Comparison of ENCODE assay signal across 2 cellular contexts in the genomic region with DNA sequence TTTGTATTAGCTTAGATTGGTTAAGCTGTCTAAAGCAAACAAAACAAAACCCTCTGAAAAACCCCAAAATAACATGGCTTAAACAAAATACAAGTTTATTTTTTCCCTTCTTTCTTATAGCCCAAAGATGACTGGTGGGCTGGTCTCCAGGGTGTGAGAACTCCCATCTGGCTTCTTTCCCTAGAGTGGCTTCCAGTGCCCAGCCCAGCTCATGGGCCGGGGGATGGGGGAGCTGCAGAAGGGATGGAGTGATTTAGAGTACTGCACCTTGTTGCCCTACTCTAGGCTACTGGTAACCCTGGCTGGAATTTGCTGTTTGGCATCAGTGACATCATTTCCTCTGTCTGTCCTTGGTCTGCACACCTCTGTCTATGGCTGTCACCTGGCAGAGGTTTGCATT.
TF ChIP-seq lines count a peak whose summit lies in the region.

No MANE protein-coding gene starts in this region.

TF ChIP-seq in A549, 52 proteins besides CTCF, POLR2A, EP300 and RAD21 (continued from another document):
- TF ChIP-seq, protein P1, sequence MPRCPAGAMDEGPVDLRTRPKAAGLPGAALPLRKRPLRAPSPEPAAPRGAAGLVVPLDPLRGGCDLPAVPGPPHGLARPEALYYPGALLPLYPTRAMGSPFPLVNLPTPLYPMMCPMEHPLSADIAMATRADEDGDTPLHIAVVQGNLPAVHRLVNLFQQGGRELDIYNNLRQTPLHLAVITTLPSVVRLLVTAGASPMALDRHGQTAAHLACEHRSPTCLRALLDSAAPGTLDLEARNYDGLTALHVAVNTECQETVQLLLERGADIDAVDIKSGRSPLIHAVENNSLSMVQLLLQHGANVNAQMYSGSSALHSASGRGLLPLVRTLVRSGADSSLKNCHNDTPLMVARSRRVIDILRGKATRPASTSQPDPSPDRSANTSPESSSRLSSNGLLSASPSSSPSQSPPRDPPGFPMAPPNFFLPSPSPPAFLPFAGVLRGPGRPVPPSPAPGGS (IDR thresholded peaks at IDR 0.05) = no peak
- TF ChIP-seq, protein P2, sequence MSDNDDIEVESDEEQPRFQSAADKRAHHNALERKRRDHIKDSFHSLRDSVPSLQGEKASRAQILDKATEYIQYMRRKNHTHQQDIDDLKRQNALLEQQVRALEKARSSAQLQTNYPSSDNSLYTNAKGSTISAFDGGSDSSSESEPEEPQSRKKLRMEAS (IDR thresholded peaks at IDR 0.05) = no peak
- TF ChIP-seq ZNF302 (CRISPR knock-in tag; IDR thresholded peaks at IDR 0.05) = no peak
- no peak for TF ChIP-seq HOXB13 (CRISPR knock-in tag; IDR thresholded peaks at IDR 0.05; ENCODE audit: low read depth)
- TF ChIP-seq CBX8 (IDR thresholded peaks at IDR 0.05) = no peak
- TF ChIP-seq EHF (CRISPR knock-in tag; IDR thresholded peaks at IDR 0.05) = no peak
- no peak for TF ChIP-seq PHF8 (IDR thresholded peaks at IDR 0.05; ENCODE audit: borderline replicate concordance, low read depth)

TF ChIP-seq in GM23338, 12 proteins besides CTCF, POLR2A, EP300 and RAD21 (continued from another document):
- TF ChIP-seq, protein P3, sequence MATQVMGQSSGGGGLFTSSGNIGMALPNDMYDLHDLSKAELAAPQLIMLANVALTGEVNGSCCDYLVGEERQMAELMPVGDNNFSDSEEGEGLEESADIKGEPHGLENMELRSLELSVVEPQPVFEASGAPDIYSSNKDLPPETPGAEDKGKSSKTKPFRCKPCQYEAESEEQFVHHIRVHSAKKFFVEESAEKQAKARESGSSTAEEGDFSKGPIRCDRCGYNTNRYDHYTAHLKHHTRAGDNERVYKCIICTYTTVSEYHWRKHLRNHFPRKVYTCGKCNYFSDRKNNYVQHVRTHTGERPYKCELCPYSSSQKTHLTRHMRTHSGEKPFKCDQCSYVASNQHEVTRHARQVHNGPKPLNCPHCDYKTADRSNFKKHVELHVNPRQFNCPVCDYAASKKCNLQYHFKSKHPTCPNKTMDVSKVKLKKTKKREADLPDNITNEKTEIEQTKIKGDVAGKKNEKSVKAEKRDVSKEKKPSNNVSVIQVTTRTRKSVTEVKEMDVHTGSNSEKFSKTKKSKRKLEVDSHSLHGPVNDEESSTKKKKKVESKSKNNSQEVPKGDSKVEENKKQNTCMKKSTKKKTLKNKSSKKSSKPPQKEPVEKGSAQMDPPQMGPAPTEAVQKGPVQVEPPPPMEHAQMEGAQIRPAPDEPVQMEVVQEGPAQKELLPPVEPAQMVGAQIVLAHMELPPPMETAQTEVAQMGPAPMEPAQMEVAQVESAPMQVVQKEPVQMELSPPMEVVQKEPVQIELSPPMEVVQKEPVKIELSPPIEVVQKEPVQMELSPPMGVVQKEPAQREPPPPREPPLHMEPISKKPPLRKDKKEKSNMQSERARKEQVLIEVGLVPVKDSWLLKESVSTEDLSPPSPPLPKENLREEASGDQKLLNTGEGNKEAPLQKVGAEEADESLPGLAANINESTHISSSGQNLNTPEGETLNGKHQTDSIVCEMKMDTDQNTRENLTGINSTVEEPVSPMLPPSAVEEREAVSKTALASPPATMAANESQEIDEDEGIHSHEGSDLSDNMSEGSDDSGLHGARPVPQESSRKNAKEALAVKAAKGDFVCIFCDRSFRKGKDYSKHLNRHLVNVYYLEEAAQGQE (IDR thresholded peaks at IDR 0.05; ENCODE audit: unreplicated experiment) = no peak
- TF ChIP-seq, protein P4, sequence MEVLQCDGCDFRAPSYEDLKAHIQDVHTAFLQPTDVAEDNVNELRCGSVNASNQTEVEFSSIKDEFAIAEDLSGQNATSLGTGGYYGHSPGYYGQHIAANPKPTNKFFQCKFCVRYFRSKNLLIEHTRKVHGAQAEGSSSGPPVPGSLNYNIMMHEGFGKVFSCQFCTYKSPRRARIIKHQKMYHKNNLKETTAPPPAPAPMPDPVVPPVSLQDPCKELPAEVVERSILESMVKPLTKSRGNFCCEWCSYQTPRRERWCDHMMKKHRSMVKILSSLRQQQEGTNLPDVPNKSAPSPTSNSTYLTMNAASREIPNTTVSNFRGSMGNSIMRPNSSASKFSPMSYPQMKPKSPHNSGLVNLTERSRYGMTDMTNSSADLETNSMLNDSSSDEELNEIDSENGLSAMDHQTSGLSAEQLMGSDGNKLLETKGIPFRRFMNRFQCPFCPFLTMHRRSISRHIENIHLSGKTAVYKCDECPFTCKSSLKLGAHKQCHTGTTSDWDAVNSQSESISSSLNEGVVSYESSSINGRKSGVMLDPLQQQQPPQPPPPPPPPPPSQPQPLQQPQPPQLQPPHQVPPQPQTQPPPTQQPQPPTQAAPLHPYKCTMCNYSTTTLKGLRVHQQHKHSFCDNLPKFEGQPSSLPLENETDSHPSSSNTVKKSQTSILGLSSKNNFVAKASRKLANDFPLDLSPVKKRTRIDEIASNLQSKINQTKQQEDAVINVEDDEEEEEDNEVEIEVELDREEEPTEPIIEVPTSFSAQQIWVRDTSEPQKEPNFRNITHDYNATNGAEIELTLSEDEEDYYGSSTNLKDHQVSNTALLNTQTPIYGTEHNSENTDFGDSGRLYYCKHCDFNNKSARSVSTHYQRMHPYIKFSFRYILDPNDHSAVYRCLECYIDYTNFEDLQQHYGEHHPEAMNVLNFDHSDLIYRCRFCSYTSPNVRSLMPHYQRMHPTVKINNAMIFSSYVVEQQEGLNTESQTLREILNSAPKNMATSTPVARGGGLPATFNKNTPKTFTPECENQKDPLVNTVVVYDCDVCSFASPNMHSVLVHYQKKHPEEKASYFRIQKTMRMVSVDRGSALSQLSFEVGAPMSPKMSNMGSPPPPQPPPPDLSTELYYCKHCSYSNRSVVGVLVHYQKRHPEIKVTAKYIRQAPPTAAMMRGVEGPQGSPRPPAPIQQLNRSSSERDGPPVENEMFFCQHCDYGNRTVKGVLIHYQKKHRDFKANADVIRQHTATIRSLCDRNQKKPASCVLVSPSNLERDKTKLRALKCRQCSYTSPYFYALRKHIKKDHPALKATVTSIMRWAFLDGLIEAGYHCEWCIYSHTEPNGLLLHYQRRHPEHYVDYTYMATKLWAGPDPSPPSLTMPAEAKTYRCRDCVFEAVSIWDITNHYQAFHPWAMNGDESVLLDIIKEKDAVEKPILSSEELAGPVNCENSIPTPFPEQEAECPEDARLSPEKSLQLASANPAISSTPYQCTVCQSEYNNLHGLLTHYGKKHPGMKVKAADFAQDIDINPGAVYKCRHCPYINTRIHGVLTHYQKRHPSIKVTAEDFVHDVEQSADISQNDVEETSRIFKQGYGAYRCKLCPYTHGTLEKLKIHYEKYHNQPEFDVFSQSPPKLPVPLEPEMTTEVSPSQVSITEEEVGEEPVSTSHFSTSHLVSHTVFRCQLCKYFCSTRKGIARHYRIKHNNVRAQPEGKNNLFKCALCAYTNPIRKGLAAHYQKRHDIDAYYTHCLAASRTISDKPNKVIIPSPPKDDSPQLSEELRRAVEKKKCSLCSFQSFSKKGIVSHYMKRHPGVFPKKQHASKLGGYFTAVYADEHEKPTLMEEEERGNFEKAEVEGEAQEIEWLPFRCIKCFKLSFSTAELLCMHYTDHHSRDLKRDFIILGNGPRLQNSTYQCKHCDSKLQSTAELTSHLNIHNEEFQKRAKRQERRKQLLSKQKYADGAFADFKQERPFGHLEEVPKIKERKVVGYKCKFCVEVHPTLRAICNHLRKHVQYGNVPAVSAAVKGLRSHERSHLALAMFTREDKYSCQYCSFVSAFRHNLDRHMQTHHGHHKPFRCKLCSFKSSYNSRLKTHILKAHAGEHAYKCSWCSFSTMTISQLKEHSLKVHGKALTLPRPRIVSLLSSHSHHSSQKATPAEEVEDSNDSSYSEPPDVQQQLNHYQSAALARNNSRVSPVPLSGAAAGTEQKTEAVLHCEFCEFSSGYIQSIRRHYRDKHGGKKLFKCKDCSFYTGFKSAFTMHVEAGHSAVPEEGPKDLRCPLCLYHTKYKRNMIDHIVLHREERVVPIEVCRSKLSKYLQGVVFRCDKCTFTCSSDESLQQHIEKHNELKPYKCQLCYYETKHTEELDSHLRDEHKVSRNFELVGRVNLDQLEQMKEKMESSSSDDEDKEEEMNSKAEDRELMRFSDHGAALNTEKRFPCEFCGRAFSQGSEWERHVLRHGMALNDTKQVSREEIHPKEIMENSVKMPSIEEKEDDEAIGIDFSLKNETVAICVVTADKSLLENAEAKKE (CRISPR knock-in tag; IDR thresholded peaks at IDR 0.05) = no peak
- TF ChIP-seq STAT1 (IDR thresholded peaks at IDR 0.05; ENCODE audit: unreplicated experiment) = no peak
- TF ChIP-seq ZNF331 (CRISPR knock-in tag; IDR thresholded peaks at IDR 0.05; ENCODE audit: low read depth) = no peak
- TF ChIP-seq ZNF114 (CRISPR knock-in tag; IDR thresholded peaks at IDR 0.05) = no peak
- TF ChIP-seq EZH2phosphoT487 (IDR thresholded peaks at IDR 0.05; ENCODE audit: unreplicated experiment) = no peak
- TF ChIP-seq JUNB (IDR thresholded peaks at IDR 0.05; ENCODE audit: unreplicated experiment) = no peak
- no peak for TF ChIP-seq CREB1 (CRISPR knock-in tag; IDR thresholded peaks at IDR 0.05; ENCODE audit: low read depth)
- TF ChIP-seq, protein P5, sequence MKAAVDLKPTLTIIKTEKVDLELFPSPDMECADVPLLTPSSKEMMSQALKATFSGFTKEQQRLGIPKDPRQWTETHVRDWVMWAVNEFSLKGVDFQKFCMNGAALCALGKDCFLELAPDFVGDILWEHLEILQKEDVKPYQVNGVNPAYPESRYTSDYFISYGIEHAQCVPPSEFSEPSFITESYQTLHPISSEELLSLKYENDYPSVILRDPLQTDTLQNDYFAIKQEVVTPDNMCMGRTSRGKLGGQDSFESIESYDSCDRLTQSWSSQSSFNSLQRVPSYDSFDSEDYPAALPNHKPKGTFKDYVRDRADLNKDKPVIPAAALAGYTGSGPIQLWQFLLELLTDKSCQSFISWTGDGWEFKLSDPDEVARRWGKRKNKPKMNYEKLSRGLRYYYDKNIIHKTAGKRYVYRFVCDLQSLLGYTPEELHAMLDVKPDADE (IDR thresholded peaks at IDR 0.05) = no peak
- TF ChIP-seq POLR2AphosphoS5 (IDR thresholded peaks at IDR 0.05; ENCODE audit: low read depth) = no peak
- TF ChIP-seq EZH2 (IDR thresholded peaks at IDR 0.05; ENCODE audit: low read depth, unreplicated experiment) = no peak
